ENCODE assay signal across 12 cellular contexts in genomic region chr20:59752704-59753460, GRCh38.
DNase-seq lines count a peak whose midpoint lies in the region; ATAC-seq, FAIRE-seq and TF ChIP-seq lines count a peak whose summit lies in the region.
"Had no signal": no experiment of that assay in that cellular context is flagged by ENCODE, and none has a peak within 500 bp of the region (broad histone marks: within the 10 kb centered on the region; RNA-seq: fewer than 3 reads in every experiment).

No MANE protein-coding gene starts in this region.

- peaks cover 49% of the 10 kb centered on the region for H3K27me3 ChIP-seq in left ventricle myocardium inferior (ENCODE audit: low read depth)
- H3K27me3 ChIP-seq: testis had no signal

- no peaks in the 10 kb centered on the region for H3K4me1 Mint-ChIP-seq in activated CD4-positive, alpha-beta memory T cell treated with anti-CD3 and anti-CD28 coated beads for 36 hours (ENCODE audit: low read depth)
- H3K4me1 Mint-ChIP-seq: activated CD4-positive, alpha-beta T cell treated with anti-CD3 and anti-CD28 coated beads, Interleukin-2, amount 10 ng/mL, durations not matched to agents 7 days and 5 days had no signal

- no peak overlapping the region for H3K4me3 Mint-ChIP-seq in activated CD4-positive, alpha-beta memory T cell treated with anti-CD3 and anti-CD28 coated beads for 36 hours
- H3K4me3 Mint-ChIP-seq: activated CD4-positive, alpha-beta T cell treated with anti-CD3 and anti-CD28 coated beads, Interleukin-2, amount 10 ng/mL, durations not matched to agents 7 days and 5 days had no signal

- peak overlapping the region; percentile 48 for H3K4me3 ChIP-seq in left ventricle myocardium inferior
- H3K4me3 ChIP-seq: testis had no signal

- no peaks in the 10 kb centered on the region for H3K36me3 ChIP-seq in left ventricle myocardium inferior

- TF ChIP-seq POLR2A in GM12892 (IDR thresholded peaks at IDR 0.05; ENCODE audit: low read depth, low read length), result no peak

- FAIRE-seq in GM12892 (lab: Jason Lieb, UNC), result no peak

- POLR2A ChIA-PET in activated CD4-positive, alpha-beta memory T cell treated with anti-CD3 and anti-CD28 coated beads for 36 hours (lab: Charles Lee), result no interaction called here

- intact Hi-C loops in left ventricle myocardium inferior (cut with micrococcal nuclease), result loop anchor here (10.0 kb wide), 1 partner anchor 158 kb away; no protein-coding TSS in a partner anchor
- intact Hi-C loops in activated CD4-positive, alpha-beta memory T cell treated with anti-CD3 and anti-CD28 coated beads for 36 hours (cut with micrococcal nuclease), result no loop called here

- ATAC-seq in GM21447 (IDR thresholded peaks at IDR 0.05; ENCODE audit: unreplicated experiment) (peak; percentile 47), HG03354 (IDR thresholded peaks at IDR 0.05; ENCODE audit: poor library complexity, severe bottlenecking, unreplicated experiment) (peak; percentile 57)

- H3K9me3 ChIP-seq in left ventricle myocardium inferior (replicated peaks), result no peaks in the 10 kb centered on the region
- H3K9me3 ChIP-seq: testis had no signal

- peaks cover 6% of the 10 kb centered on the region for H3K27me3 Mint-ChIP-seq in activated CD4-positive, alpha-beta memory T cell treated with anti-CD3 and anti-CD28 coated beads for 36 hours

- TF ChIP-seq CTCF in left ventricle myocardium inferior (IDR thresholded peaks at IDR 0.05; ENCODE audit: borderline replicate concordance), result no peak

- H3K27ac ChIP-seq in left ventricle myocardium inferior (replicated peaks), result peak overlapping the region; percentile 87
- H3K27ac ChIP-seq: testis had no signal

- H3K36me3 Mint-ChIP-seq in activated CD4-positive, alpha-beta memory T cell treated with anti-CD3 and anti-CD28 coated beads for 36 hours, result no peaks in the 10 kb centered on the region

- no peak overlapping the region for H3K27ac Mint-ChIP-seq in activated CD4-positive, alpha-beta memory T cell treated with anti-CD3 and anti-CD28 coated beads for 36 hours
- H3K27ac Mint-ChIP-seq: activated CD4-positive, alpha-beta T cell treated with anti-CD3 and anti-CD28 coated beads, Interleukin-2, amount 10 ng/mL, durations not matched to agents 7 days and 5 days had no signal

- H3K9me3 Mint-ChIP-seq in activated CD4-positive, alpha-beta memory T cell treated with anti-CD3 and anti-CD28 coated beads for 36 hours, result no peaks in the 10 kb centered on the region
- H3K9me3 Mint-ChIP-seq: activated CD4-positive, alpha-beta T cell treated with anti-CD3 and anti-CD28 coated beads, Interleukin-2, amount 10 ng/mL, durations not matched to agents 7 days and 5 days had no signal

- CTCF ChIA-PET in activated CD4-positive, alpha-beta memory T cell treated with anti-CD3 and anti-CD28 coated beads for 36 hours (lab: Charles Lee), result no interaction called here

- DNase-seq in GM12892 (ENCODE audit: insufficient read length) (peak; percentile 45), left ventricle myocardium inferior (peak; percentile 58), SHP77 (lab: John Stamatoyannopoulos, UW) (no peak)
- no peak for DNase-seq in effector CD4-positive, alpha-beta T cell
- no peak for DNase-seq in activated CD4-positive, alpha-beta memory T cell treated with anti-CD3 and anti-CD28 coated beads for 36 hours
- DNase-seq in stimulated activated CD4-positive, alpha-beta T cell treated with anti-CD3 and anti-CD28 coated beads, Interleukin-1b, Interleukin-23, amount 100 ng/mL, for 48 hours, result no peak
- DNase-seq: activated CD4-positive, alpha-beta T cell treated with anti-CD3 and anti-CD28 coated beads, Interleukin-2, amount 10 ng/mL, durations not matched to agents 7 days and 5 days; DMS53; NCI-H510A; testis had no signal

- H3K4me1 ChIP-seq in left ventricle myocardium inferior, result peaks cover 49% of the 10 kb centered on the region
- H3K4me1 ChIP-seq: testis had no signal

Comparison
In these comparisons a context has a peak if more than half of its experiments do, and no peak if none do; other contexts are left out.
1. DNase-seq: peak in GM12892 (single experiment) and left ventricle myocardium inferior (single experiment); none in SHP77 (0 of 2), effector CD4-positive, alpha-beta T cell (single experiment), activated CD4-positive, alpha-beta memory T cell treated with anti-CD3 and anti-CD28 coated beads for 36 hours (single experiment) and stimulated activated CD4-positive, alpha-beta T cell treated with anti-CD3 and anti-CD28 coated beads, Interleukin-1b, Interleukin-23, amount 100 ng/mL, for 48 hours (single experiment).